In the genomic region with DNA sequence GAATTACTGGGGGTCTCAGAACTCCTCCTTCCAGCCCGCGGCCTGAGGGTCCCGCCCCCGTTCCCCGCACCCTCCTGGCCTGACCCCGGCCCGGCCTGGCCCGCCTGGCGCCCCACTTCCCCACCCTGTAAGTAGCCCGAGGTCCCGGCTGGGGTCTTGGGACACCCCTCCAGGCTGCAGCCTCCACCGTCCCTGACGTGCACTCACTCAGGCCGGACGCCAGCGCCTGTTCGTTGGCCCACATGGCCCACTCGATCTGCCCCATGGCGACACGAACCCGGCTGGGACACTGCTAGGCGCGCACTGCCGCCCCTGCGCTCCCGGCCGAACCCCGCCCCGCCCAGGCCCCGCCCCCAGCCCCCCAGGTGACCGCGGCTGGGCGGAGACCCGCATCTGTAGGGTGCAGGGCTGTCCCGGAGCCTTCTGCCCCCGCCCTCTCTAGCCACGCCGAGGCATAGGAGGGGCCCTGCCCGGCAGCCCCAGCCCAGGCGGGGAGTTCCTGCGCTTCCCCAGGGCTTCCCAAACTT, we compare ENCODE assay signal across 1 cellular context.
A peak's percentile ranks its signal among the peaks of the same experiment; 100 is the strongest.
TF ChIP-seq lines count a peak whose summit lies in the region.

A gene (minus strand): TSS at position 305 of the 527 bp plus-strand sequence. CDS start 40 bp downstream, at position 265.

TF ChIP-seq in HepG2, 621 proteins besides CTCF, POLR2A, EP300 and RAD21 (continued from another document and continues in another):
- TF ChIP-seq ZNF569 (CRISPR knock-in tag; IDR thresholded peaks at IDR 0.05; ENCODE audit: borderline replicate concordance) = no peak
- TF ChIP-seq, protein P1, sequence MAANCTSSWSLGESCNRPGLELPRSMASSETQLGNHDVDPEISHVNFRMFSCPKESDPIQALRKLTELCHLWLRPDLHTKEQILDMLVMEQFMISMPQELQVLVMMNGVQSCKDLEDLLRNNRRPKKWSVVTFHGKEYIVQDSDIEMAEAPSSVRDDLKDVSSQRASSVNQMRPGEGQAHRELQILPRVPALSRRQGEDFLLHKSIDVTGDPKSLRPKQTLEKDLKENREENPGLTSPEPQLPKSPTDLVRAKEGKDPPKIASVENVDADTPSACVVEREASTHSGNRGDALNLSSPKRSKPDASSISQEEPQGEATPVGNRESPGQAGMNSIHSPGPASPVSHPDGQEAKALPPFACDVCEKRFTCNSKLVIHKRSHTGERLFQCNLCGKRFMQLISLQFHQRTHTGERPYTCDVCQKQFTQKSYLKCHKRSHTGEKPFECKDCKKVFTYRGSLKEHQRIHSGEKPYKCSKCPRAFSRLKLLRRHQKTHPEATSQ (CRISPR knock-in tag; IDR thresholded peaks at IDR 0.05; ENCODE audit: borderline replicate concordance) = peak; percentile 76; the same call in 1 of the 2 replicates
- TF ChIP-seq, protein P2, sequence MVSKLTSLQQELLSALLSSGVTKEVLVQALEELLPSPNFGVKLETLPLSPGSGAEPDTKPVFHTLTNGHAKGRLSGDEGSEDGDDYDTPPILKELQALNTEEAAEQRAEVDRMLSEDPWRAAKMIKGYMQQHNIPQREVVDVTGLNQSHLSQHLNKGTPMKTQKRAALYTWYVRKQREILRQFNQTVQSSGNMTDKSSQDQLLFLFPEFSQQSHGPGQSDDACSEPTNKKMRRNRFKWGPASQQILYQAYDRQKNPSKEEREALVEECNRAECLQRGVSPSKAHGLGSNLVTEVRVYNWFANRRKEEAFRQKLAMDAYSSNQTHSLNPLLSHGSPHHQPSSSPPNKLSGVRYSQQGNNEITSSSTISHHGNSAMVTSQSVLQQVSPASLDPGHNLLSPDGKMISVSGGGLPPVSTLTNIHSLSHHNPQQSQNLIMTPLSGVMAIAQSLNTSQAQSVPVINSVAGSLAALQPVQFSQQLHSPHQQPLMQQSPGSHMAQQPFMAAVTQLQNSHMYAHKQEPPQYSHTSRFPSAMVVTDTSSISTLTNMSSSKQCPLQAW (CRISPR knock-in tag; IDR thresholded peaks at IDR 0.05) = 0 out of 2 replicates have a peak, but pooled peaks have one; percentile 4
- peak; percentile 75; the same call in 1 of the 2 replicates for TF ChIP-seq MLLT10 (CRISPR knock-in tag; IDR thresholded peaks at IDR 0.05)
- no peak for TF ChIP-seq THAP11 (CRISPR knock-in tag; IDR thresholded peaks at IDR 0.05)
- peak; percentile 49; the same call in 1 of the 2 replicates for TF ChIP-seq PHF20 (CRISPR knock-in tag; IDR thresholded peaks at IDR 0.05)
- no peak for TF ChIP-seq ZFP36L1 (CRISPR knock-in tag; IDR thresholded peaks at IDR 0.05)
- TF ChIP-seq ZNF670 (CRISPR knock-in tag; IDR thresholded peaks at IDR 0.05; ENCODE audit: borderline replicate concordance) = no peak
- TF ChIP-seq, protein P3, sequence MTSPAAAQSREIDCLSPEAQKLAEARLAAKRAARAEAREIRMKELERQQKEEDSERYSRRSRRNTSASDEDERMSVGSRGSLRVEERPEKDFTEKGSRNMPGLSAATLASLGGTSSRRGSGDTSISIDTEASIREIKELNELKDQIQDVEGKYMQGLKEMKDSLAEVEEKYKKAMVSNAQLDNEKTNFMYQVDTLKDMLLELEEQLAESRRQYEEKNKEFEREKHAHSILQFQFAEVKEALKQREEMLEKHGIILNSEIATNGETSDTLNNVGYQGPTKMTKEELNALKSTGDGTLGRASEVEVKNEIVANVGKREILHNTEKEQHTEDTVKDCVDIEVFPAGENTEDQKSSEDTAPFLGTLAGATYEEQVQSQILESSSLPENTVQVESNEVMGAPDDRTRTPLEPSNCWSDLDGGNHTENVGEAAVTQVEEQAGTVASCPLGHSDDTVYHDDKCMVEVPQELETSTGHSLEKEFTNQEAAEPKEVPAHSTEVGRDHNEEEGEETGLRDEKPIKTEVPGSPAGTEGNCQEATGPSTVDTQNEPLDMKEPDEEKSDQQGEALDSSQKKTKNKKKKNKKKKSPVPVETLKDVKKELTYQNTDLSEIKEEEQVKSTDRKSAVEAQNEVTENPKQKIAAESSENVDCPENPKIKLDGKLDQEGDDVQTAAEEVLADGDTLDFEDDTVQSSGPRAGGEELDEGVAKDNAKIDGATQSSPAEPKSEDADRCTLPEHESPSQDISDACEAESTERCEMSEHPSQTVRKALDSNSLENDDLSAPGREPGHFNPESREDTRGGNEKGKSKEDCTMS (CRISPR knock-in tag; conservative IDR thresholded peaks at IDR 0.05) = 0 out of 2 replicates have a peak, but pooled peaks have one; percentile 43
- peak; percentile 93 for TF ChIP-seq ZNF430 (CRISPR knock-in tag; IDR thresholded peaks at IDR 0.05)
- TF ChIP-seq, protein P4, sequence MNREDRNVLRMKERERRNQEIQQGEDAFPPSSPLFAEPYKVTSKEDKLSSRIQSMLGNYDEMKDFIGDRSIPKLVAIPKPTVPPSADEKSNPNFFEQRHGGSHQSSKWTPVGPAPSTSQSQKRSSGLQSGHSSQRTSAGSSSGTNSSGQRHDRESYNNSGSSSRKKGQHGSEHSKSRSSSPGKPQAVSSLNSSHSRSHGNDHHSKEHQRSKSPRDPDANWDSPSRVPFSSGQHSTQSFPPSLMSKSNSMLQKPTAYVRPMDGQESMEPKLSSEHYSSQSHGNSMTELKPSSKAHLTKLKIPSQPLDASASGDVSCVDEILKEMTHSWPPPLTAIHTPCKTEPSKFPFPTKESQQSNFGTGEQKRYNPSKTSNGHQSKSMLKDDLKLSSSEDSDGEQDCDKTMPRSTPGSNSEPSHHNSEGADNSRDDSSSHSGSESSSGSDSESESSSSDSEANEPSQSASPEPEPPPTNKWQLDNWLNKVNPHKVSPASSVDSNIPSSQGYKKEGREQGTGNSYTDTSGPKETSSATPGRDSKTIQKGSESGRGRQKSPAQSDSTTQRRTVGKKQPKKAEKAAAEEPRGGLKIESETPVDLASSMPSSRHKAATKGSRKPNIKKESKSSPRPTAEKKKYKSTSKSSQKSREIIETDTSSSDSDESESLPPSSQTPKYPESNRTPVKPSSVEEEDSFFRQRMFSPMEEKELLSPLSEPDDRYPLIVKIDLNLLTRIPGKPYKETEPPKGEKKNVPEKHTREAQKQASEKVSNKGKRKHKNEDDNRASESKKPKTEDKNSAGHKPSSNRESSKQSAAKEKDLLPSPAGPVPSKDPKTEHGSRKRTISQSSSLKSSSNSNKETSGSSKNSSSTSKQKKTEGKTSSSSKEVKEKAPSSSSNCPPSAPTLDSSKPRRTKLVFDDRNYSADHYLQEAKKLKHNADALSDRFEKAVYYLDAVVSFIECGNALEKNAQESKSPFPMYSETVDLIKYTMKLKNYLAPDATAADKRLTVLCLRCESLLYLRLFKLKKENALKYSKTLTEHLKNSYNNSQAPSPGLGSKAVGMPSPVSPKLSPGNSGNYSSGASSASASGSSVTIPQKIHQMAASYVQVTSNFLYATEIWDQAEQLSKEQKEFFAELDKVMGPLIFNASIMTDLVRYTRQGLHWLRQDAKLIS (CRISPR knock-in tag; IDR thresholded peaks at IDR 0.05) = no peak
- no peak for TF ChIP-seq ATF1 (CRISPR knock-in tag; IDR thresholded peaks at IDR 0.05)
- no peak; the same call in 1 of the 2 replicates for TF ChIP-seq ZFP90 (CRISPR knock-in tag; IDR thresholded peaks at IDR 0.05; ENCODE audit: borderline replicate concordance)
- TF ChIP-seq ZNF615 (CRISPR knock-in tag; IDR thresholded peaks at IDR 0.05; ENCODE audit: borderline replicate concordance) = no peak
- no peak; the same call in 1 of the 2 replicates for TF ChIP-seq POGZ (CRISPR knock-in tag; IDR thresholded peaks at IDR 0.05)
- TF ChIP-seq, protein P5, sequence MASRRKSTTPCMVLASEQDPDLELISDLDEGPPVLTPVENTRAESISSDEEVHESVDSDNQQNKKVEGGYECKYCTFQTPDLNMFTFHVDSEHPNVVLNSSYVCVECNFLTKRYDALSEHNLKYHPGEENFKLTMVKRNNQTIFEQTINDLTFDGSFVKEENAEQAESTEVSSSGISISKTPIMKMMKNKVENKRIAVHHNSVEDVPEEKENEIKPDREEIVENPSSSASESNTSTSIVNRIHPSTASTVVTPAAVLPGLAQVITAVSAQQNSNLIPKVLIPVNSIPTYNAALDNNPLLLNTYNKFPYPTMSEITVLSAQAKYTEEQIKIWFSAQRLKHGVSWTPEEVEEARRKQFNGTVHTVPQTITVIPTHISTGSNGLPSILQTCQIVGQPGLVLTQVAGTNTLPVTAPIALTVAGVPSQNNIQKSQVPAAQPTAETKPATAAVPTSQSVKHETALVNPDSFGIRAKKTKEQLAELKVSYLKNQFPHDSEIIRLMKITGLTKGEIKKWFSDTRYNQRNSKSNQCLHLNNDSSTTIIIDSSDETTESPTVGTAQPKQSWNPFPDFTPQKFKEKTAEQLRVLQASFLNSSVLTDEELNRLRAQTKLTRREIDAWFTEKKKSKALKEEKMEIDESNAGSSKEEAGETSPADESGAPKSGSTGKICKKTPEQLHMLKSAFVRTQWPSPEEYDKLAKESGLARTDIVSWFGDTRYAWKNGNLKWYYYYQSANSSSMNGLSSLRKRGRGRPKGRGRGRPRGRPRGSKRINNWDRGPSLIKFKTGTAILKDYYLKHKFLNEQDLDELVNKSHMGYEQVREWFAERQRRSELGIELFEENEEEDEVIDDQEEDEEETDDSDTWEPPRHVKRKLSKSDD (CRISPR knock-in tag; IDR thresholded peaks at IDR 0.05; ENCODE audit: low read depth) = no peak
- TF ChIP-seq SSRP1 (CRISPR knock-in tag; IDR thresholded peaks at IDR 0.05) = no peak
- TF ChIP-seq SMARCC2 (IDR thresholded peaks at IDR 0.05) = no peak
- TF ChIP-seq ZNF136 (CRISPR knock-in tag; IDR thresholded peaks at IDR 0.05; ENCODE audit: low read depth) = no peak
- TF ChIP-seq CBX5 (CRISPR knock-in tag; IDR thresholded peaks at IDR 0.05; ENCODE audit: borderline replicate concordance) = peak; percentile 9; the same call in 1 of the 2 replicates
- peak; percentile 93 for TF ChIP-seq ZNF446 (CRISPR knock-in tag; IDR thresholded peaks at IDR 0.05)
- TF ChIP-seq KDM5A (IDR thresholded peaks at IDR 0.05; ENCODE audit: borderline replicate concordance, low read length) = no peak
- TF ChIP-seq PITX1 (CRISPR knock-in tag; IDR thresholded peaks at IDR 0.05) = peak; percentile 43; the same call in 1 of the 2 replicates
- TF ChIP-seq MIXL1 (CRISPR knock-in tag; IDR thresholded peaks at IDR 0.05) = 0 out of 2 replicates have a peak, but pooled peaks have one; percentile 43
- peak; percentile 81 for TF ChIP-seq POLR2G (IDR thresholded peaks at IDR 0.05; ENCODE audit: low read depth, low read length)
- TF ChIP-seq ZNF775 (CRISPR knock-in tag; IDR thresholded peaks at IDR 0.05; ENCODE audit: borderline replicate concordance) = no peak
- 0 out of 2 replicates have a peak, but pooled peaks have one; percentile 5 for TF ChIP-seq ELF3 (CRISPR knock-in tag; IDR thresholded peaks at IDR 0.05)
- TF ChIP-seq SYNCRIP (IDR thresholded peaks at IDR 0.05; ENCODE audit: insufficient read depth, low read depth, low read length) = no peak
- TF ChIP-seq, protein P6, sequence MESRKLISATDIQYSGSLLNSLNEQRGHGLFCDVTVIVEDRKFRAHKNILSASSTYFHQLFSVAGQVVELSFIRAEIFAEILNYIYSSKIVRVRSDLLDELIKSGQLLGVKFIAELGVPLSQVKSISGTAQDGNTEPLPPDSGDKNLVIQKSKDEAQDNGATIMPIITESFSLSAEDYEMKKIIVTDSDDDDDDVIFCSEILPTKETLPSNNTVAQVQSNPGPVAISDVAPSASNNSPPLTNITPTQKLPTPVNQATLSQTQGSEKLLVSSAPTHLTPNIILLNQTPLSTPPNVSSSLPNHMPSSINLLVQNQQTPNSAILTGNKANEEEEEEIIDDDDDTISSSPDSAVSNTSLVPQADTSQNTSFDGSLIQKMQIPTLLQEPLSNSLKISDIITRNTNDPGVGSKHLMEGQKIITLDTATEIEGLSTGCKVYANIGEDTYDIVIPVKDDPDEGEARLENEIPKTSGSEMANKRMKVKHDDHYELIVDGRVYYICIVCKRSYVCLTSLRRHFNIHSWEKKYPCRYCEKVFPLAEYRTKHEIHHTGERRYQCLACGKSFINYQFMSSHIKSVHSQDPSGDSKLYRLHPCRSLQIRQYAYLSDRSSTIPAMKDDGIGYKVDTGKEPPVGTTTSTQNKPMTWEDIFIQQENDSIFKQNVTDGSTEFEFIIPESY (CRISPR knock-in tag; IDR thresholded peaks at IDR 0.05) = no peak
- TF ChIP-seq, protein P7, sequence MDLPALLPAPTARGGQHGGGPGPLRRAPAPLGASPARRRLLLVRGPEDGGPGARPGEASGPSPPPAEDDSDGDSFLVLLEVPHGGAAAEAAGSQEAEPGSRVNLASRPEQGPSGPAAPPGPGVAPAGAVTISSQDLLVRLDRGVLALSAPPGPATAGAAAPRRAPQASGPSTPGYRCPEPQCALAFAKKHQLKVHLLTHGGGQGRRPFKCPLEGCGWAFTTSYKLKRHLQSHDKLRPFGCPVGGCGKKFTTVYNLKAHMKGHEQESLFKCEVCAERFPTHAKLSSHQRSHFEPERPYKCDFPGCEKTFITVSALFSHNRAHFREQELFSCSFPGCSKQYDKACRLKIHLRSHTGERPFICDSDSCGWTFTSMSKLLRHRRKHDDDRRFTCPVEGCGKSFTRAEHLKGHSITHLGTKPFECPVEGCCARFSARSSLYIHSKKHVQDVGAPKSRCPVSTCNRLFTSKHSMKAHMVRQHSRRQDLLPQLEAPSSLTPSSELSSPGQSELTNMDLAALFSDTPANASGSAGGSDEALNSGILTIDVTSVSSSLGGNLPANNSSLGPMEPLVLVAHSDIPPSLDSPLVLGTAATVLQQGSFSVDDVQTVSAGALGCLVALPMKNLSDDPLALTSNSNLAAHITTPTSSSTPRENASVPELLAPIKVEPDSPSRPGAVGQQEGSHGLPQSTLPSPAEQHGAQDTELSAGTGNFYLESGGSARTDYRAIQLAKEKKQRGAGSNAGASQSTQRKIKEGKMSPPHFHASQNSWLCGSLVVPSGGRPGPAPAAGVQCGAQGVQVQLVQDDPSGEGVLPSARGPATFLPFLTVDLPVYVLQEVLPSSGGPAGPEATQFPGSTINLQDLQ (CRISPR knock-in tag; IDR thresholded peaks at IDR 0.05) = 0 out of 2 replicates have a peak, but pooled peaks have one; percentile 9
- no peak; the same call in 1 of the 2 replicates for TF ChIP-seq NR2C2 (CRISPR knock-in tag; IDR thresholded peaks at IDR 0.05; ENCODE audit: borderline replicate concordance)
- no peak for TF ChIP-seq ZNF34 (CRISPR knock-in tag; IDR thresholded peaks at IDR 0.05; ENCODE audit: borderline replicate concordance)
- no peak for TF ChIP-seq ZNF24 (IDR thresholded peaks at IDR 0.05)
- TF ChIP-seq, protein P8, sequence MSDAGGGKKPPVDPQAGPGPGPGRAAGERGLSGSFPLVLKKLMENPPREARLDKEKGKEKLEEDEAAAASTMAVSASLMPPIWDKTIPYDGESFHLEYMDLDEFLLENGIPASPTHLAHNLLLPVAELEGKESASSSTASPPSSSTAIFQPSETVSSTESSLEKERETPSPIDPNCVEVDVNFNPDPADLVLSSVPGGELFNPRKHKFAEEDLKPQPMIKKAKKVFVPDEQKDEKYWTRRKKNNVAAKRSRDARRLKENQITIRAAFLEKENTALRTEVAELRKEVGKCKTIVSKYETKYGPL (CRISPR knock-in tag; IDR thresholded peaks at IDR 0.05) = peak; percentile 74; the same call in 1 of the 2 replicates
- TF ChIP-seq MATR3 (CRISPR knock-in tag; IDR thresholded peaks at IDR 0.05) = no peak
- TF ChIP-seq, protein P9, sequence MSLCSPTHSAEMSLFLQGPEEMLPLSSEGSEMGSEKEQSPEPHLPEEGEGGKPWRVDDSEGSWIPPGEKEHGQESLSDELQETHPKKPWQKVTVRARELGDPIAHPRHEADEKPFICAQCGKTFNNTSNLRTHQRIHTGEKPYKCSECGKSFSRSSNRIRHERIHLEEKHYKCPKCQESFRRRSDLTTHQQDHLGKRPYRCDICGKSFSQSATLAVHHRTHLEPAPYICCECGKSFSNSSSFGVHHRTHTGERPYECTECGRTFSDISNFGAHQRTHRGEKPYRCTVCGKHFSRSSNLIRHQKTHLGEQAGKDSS (CRISPR knock-in tag; IDR thresholded peaks at IDR 0.05; ENCODE audit: borderline replicate concordance, low read depth) = no peak
- no peak for TF ChIP-seq RNF2 (conservative IDR thresholded peaks at IDR 0.05; ENCODE audit: low read depth)
- TF ChIP-seq ZNF678 (CRISPR knock-in tag; IDR thresholded peaks at IDR 0.05) = peak; percentile 8; the same call in 1 of the 2 replicates
